Comparison of ENCODE assay signal across 26 cellular contexts in genomic region chr4:144969793-144970192, GRCh38.
"Had no signal": no experiment of that assay in that cellular context is flagged by ENCODE, and none has a peak within 500 bp of the region (broad histone marks: within the 10 kb centered on the region; RNA-seq: fewer than 3 reads in every experiment).

No MANE protein-coding gene starts in this region.

- H3K4me3 ChIP-seq: esophagus muscularis mucosa, gastroesophageal sphincter, heart left ventricle, left lung, neural progenitor cell, right lobe of liver, suprapubic skin, transverse colon, upper lobe of right lung, uterus had no signal

- H3K27ac ChIP-seq: esophagus muscularis mucosa, foreskin keratinocyte, gastroesophageal sphincter, heart left ventricle, left lung, neural progenitor cell, parathyroid adenoma, right lobe of liver, suprapubic skin, transverse colon, upper lobe of right lung, uterus had no signal

- H3K4me1 ChIP-seq: esophagus muscularis mucosa, gastroesophageal sphincter, heart left ventricle, left lung, parathyroid adenoma, right lobe of liver, suprapubic skin, transverse colon, upper lobe of right lung, uterus had no signal

- H2AFZ ChIP-seq: parathyroid adenoma had no signal

- FAIRE-seq: endothelial cell of umbilical vein, islet of Langerhans, small intestine had no signal

- DNase-seq: effector memory CD4-positive, alpha-beta T cell; foreskin keratinocyte; heart left ventricle; hippocampal formation; left cardiac atrium; left lung; mesendoderm; midbrain; naive thymus-derived CD4-positive, alpha-beta T cell; right lobe of liver; small intestine; stimulated activated CD4-positive, alpha-beta T cell treated with anti-CD3 and anti-CD28 coated beads, Interleukin-15, amount 100 ng/mL, for 24 hours; stimulated activated CD4-positive, alpha-beta T cell treated with anti-CD3 and anti-CD28 coated beads, Interleukin-2, amount 100 ng/mL, for 48 hours; stimulated activated CD8-positive, alpha-beta memory T cell treated with anti-CD3 and anti-CD28 coated beads, Interleukin-4, amount 100 ng/mL, for 48 hours; stimulated activated naive CD4-positive, alpha-beta T cell; stimulated activated naive CD8-positive, alpha-beta T cell treated with anti-CD3 and anti-CD28 coated beads, Interleukin-15, amount 100 ng/mL, for 72 hours; transverse colon; upper lobe of right lung; uterus had no signal

- H3K9me3 ChIP-seq: esophagus muscularis mucosa, right lobe of liver, suprapubic skin, transverse colon, upper lobe of right lung, uterus had no signal

- H3K79me2 ChIP-seq: parathyroid adenoma had no signal

- ATAC-seq: foreskin keratinocyte; gastroesophageal sphincter; heart left ventricle; left cardiac atrium; left lung; naive thymus-derived CD4-positive, alpha-beta T cell; right lobe of liver; stimulated activated naive CD8-positive, alpha-beta T cell treated with anti-CD3 and anti-CD28 coated beads, Interleukin-15, amount 100 ng/mL, for 72 hours; upper lobe of right lung had no signal

- H3K9ac ChIP-seq: neural progenitor cell, parathyroid adenoma had no signal

- H3K27me3 ChIP-seq: esophagus muscularis mucosa, foreskin keratinocyte, gastroesophageal sphincter, heart left ventricle, left lung, neural progenitor cell, right lobe of liver, suprapubic skin, transverse colon, upper lobe of right lung, uterus had no signal

- H3K36me3 ChIP-seq: esophagus muscularis mucosa, gastroesophageal sphincter, heart left ventricle, left lung, neural progenitor cell, right lobe of liver, suprapubic skin, transverse colon, upper lobe of right lung, uterus had no signal
